18 cellular contexts compared by ENCODE assay signal in genomic region chr2:224173210-224173609, GRCh38.
DNase-seq lines count a peak whose midpoint lies in the region; ATAC-seq and TF ChIP-seq lines count a peak whose summit lies in the region.
"Had no signal": no experiment of that assay in that cellular context is flagged by ENCODE, and none has a peak within 500 bp of the region (broad histone marks: within the 10 kb centered on the region; RNA-seq: fewer than 3 reads in every experiment).

No MANE protein-coding gene starts in this region.

- peak; percentile 21 for DNase-seq in COLO829 (ENCODE audit: low spot score)
- DNase-seq in NOMO-1 treated with DMSO at 0.1 percent for 48 hours (lab: John Stamatoyannopoulos, UW; ENCODE audit: unreplicated experiment) = peak; percentile 39
- DNase-seq in fibroblast of the aortic adventitia (ENCODE audit: low read depth) = peak; percentile 42
- peak; percentile 5 for DNase-seq in pulmonary artery endothelial cell (ENCODE audit: low read depth, low spot score)
- DNase-seq in activated CD4-positive, alpha-beta T cell treated with anti-CD3 and anti-CD28 coated beads for 48 hours = no peak
- DNase-seq in DMS79 (lab: John Stamatoyannopoulos, UW) = no peak
- DNase-seq: CD4-positive, alpha-beta memory T cell; GF-D8; Kasumi-1; MG63; NCI-H2029; NCI-H510A; OCI-M1; SW 1271; T-helper 17 cell had no signal

- H3K4me3 ChIP-seq in fibroblast of the aortic adventitia (ENCODE audit: low read depth, low read length) = no peak overlapping the region
- H3K4me3 ChIP-seq: BLaER1, MG63 had no signal

- ATAC-seq in GM21528 (IDR thresholded peaks at IDR 0.05; ENCODE audit: low FRiP score, unreplicated experiment) = no peak
- ATAC-seq: Right ventricle myocardium inferior, T-helper 17 cell had no signal

- TF ChIP-seq CTCF in fibroblast of the aortic adventitia (IDR thresholded peaks at IDR 0.05; ENCODE audit: insufficient read depth, low read length) = no peak

Comparison
In these comparisons a context has a peak if more than half of its experiments do, and no peak if none do; other contexts are left out.
1. DNase-seq: peak in COLO829 (single experiment), NOMO-1 treated with DMSO at 0.1 percent for 48 hours (single experiment), fibroblast of the aortic adventitia (single experiment) and pulmonary artery endothelial cell (single experiment); none in activated CD4-positive, alpha-beta T cell treated with anti-CD3 and anti-CD28 coated beads for 48 hours (single experiment) and DMS79 (single experiment).